10 cellular contexts compared by ENCODE assay signal in genomic region chr21:41477641-41478318, GRCh38. TPM values are rescaled to one million over a fixed set of nuclear protein-coding genes. Genes with fewer than 3 reads are reported as not detected.
DNase-seq lines count a peak whose midpoint lies in the region.
"Had no signal": no experiment of that assay in that cellular context is flagged by ENCODE, and none has a peak within 500 bp of the region (broad histone marks: within the 10 kb centered on the region; RNA-seq: fewer than 3 reads in every experiment).

No MANE protein-coding gene starts in this region.

- H2AK5ac ChIP-seq in mesenchymal stem cell (ENCODE audit: low read length, severe bottlenecking) = no peak overlapping the region

- no peaks in the 10 kb centered on the region for H3K36me3 Mint-ChIP-seq in T-helper 2 cell treated with Interferon-gamma antibody and Interleukin-4, amounts not matched to agents 5 μg/mL and 100 μg/mL, for 36 hours (ENCODE audit: low read depth)

- H3K4me2 ChIP-seq in mesenchymal stem cell (ENCODE audit: low read length, poor library complexity, severe bottlenecking) = no peak overlapping the region

- DNase-seq in AG08395 (ENCODE audit: low spot score) = peak; percentile 39
- peak; percentile 24 for DNase-seq in NAMALWA (ENCODE audit: low spot score)
- peak; percentile 73 for DNase-seq in brain pericyte (ENCODE audit: low read depth, low spot score)
- no peak for DNase-seq in mesenchymal stem cell
- DNase-seq in T-helper 2 cell treated with Interferon-gamma antibody and Interleukin-4, amounts not matched to agents 5 μg/mL and 100 μg/mL, for 36 hours (ENCODE audit: low spot score) = no peak
- no peak for DNase-seq in NCI-H1930 (lab: John Stamatoyannopoulos, UW)
- DNase-seq in stimulated activated CD4-positive, alpha-beta T cell treated with anti-CD3 and anti-CD28 coated beads, Interleukin-4, amount 100 ng/mL, for 1 hour = no peak
- no peak for DNase-seq in GDM1 (lab: John Stamatoyannopoulos, UW)
- DNase-seq: activated effector memory CD4-positive, alpha-beta T cell treated with Interleukin-2 at 50 U/mL for 16 hours; KG1 had no signal

- no peak overlapping the region for H2BK5ac ChIP-seq in mesenchymal stem cell (ENCODE audit: low read depth, low read length, poor library complexity, severe bottlenecking)

- H3K27me3 Mint-ChIP-seq in T-helper 2 cell treated with Interferon-gamma antibody and Interleukin-4, amounts not matched to agents 5 μg/mL and 100 μg/mL, for 36 hours (ENCODE audit: low read depth) = peaks cover 13% of the 10 kb centered on the region

- peak overlapping the region; percentile 27 for H2BK120ac ChIP-seq in mesenchymal stem cell (ENCODE audit: low read depth, low read length)

- no peak overlapping the region for H3K4me3 ChIP-seq in mesenchymal stem cell (ENCODE audit: insufficient read depth in 1 of 2, low read depth in 1 of 2, low read length in 2 of 2)

- H2BK15ac ChIP-seq in mesenchymal stem cell (ENCODE audit: low read depth, poor library complexity, severe bottlenecking) = peak overlapping the region; percentile 34

- no peaks in the 10 kb centered on the region for H3K9me3 Mint-ChIP-seq in T-helper 2 cell treated with Interferon-gamma antibody and Interleukin-4, amounts not matched to agents 5 μg/mL and 100 μg/mL, for 36 hours

- no peak overlapping the region for H3K23ac ChIP-seq in mesenchymal stem cell (ENCODE audit: low read length in 2 of 2)

- no peaks in the 10 kb centered on the region for H3K9me3 ChIP-seq in mesenchymal stem cell (ENCODE audit: control insufficient read depth, low read length)

- H3K4ac ChIP-seq in mesenchymal stem cell (ENCODE audit: low read depth in 1 of 2, low read length in 2 of 2) = no peak overlapping the region

- peaks cover 5% of the 10 kb centered on the region for H3K4me1 Mint-ChIP-seq in T-helper 2 cell treated with Interferon-gamma antibody and Interleukin-4, amounts not matched to agents 5 μg/mL and 100 μg/mL, for 36 hours (ENCODE audit: low read depth)

- no peak overlapping the region for H2BK12ac ChIP-seq in mesenchymal stem cell (ENCODE audit: low read length in 2 of 2)

- no peak overlapping the region for H3K14ac ChIP-seq in mesenchymal stem cell (ENCODE audit: low read length in 2 of 2)

- no peak overlapping the region for H4K8ac ChIP-seq in mesenchymal stem cell (ENCODE audit: low read length)

- H3K4me1 ChIP-seq in mesenchymal stem cell (ENCODE audit: control insufficient read depth, insufficient read depth, low read depth, low read length) = peaks cover 10% of the 10 kb centered on the region

- H3K4me3 Mint-ChIP-seq in T-helper 2 cell treated with Interferon-gamma antibody and Interleukin-4, amounts not matched to agents 5 μg/mL and 100 μg/mL, for 36 hours = no peak overlapping the region

- no peak overlapping the region for H4K91ac ChIP-seq in mesenchymal stem cell (ENCODE audit: low read length)

- peak overlapping the region in 1 of 2 experiments; percentile 61 for H3K18ac ChIP-seq in mesenchymal stem cell (ENCODE audit: low read depth in 1 of 2, low read length in 2 of 2)

- no peak overlapping the region for H3K27ac Mint-ChIP-seq in T-helper 2 cell treated with Interferon-gamma antibody and Interleukin-4, amounts not matched to agents 5 μg/mL and 100 μg/mL, for 36 hours

- no peak overlapping the region for H2AFZ ChIP-seq in mesenchymal stem cell (ENCODE audit: low read depth, low read length)

- no peaks in the 10 kb centered on the region for H3K79me1 ChIP-seq in mesenchymal stem cell (replicated peaks; ENCODE audit: low read length, poor library complexity, severe bottlenecking)

- WGBS in mesenchymal stem cell = 43% methylated on average over 14 of the region's 15 CpGs

- H3K27ac ChIP-seq in mesenchymal stem cell (ENCODE audit: low read length, poor library complexity, severe bottlenecking) = no peak overlapping the region

- no peak overlapping the region for H3K9ac ChIP-seq in mesenchymal stem cell (ENCODE audit: low read length)

- H3K27me3 ChIP-seq in mesenchymal stem cell (ENCODE audit: control insufficient read depth in 1 of 2, insufficient read depth in 1 of 2, low read length in 2 of 2) = peaks cover 5 to 43% of the 10 kb centered on the region in 2 experiments

- no peaks in the 10 kb centered on the region for H3K36me3 ChIP-seq in mesenchymal stem cell (ENCODE audit: control insufficient read depth in 1 of 2, insufficient read depth in 2 of 2, low read depth in 1 of 2, low read length in 2 of 2)

RNA-seq across cellular contexts. Expression of gene TMPRSS2, which starts 30.2 kb away (rescaled TPM):
- 0.08 TPM for polyA plus RNA-seq in mesenchymal stem cell (2013, experiment 1 of 2)
- polyA plus RNA-seq in mesenchymal stem cell (2013, experiment 2 of 2) = 0.04 TPM

RNA-seq across cellular contexts. Expression of gene MX1, which starts 51.7 kb away (rescaled TPM):
- polyA plus RNA-seq in mesenchymal stem cell (2013, experiment 1 of 2) = 6.6 TPM
- polyA plus RNA-seq in mesenchymal stem cell (2013, experiment 2 of 2) = 6.5 TPM

Comparison
In these comparisons a context has a peak if more than half of its experiments do, and no peak if none do; other contexts are left out.
1. DNase-seq: peak in AG08395 (single experiment), NAMALWA (single experiment) and brain pericyte (single experiment); none in mesenchymal stem cell (single experiment), T-helper 2 cell treated with Interferon-gamma antibody and Interleukin-4, amounts not matched to agents 5 μg/mL and 100 μg/mL, for 36 hours (single experiment), NCI-H1930 (0 of 2), stimulated activated CD4-positive, alpha-beta T cell treated with anti-CD3 and anti-CD28 coated beads, Interleukin-4, amount 100 ng/mL, for 1 hour (single experiment) and GDM1 (single experiment).